In the genomic region with DNA sequence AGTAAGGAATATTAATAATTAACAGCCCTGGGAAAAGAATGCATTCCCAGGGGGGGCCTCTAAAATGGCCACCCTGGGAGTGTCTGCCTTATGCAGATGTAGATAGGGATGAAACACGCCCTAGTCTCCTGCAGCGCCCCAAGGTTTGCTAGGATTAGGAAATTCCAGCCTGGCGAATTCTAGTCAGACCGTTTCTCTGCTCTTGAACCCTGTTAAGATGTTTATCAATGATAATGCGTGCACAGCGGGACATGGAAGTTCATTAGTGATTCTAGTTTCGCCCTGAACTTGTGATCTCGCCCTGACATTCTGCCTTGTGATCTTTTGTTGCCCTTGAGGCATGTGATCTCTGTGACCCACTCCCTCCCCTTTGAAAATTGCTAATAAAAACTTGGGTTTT, we compare ENCODE assay signal across 1 cellular context.
A peak's percentile ranks its signal among the peaks of the same experiment; 100 is the strongest.
TF ChIP-seq lines count a peak whose summit lies in the region.
"Not testable (repeated sequence)": the region's sequence is repeated elsewhere in the genome, so short reads cannot be mapped to it uniquely, and the experiment has no call there.

No MANE protein-coding gene starts in this region.

TF ChIP-seq in HepG2, 621 proteins besides CTCF, POLR2A, EP300 and RAD21 (continued from another document):
- TF ChIP-seq, protein P1, sequence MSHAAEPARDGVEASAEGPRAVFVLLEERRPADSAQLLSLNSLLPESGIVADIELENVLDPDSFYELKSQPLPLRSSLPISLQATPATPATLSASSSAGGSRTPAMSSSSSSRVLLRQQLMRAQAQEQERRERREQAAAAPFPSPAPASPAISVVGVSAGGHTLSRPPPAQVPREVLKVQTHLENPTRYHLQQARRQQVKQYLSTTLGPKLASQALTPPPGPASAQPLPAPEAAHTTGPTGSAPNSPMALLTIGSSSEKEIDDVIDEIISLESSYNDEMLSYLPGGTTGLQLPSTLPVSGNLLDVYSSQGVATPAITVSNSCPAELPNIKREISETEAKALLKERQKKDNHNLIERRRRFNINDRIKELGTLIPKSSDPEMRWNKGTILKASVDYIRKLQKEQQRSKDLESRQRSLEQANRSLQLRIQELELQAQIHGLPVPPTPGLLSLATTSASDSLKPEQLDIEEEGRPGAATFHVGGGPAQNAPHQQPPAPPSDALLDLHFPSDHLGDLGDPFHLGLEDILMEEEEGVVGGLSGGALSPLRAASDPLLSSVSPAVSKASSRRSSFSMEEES (CRISPR knock-in tag; IDR thresholded peaks at IDR 0.05): peak; percentile 35; the same call in 1 of the 2 replicates
- 0 out of 2 replicates have a peak, but pooled peaks have one; percentile 54 for TF ChIP-seq RFXAP (CRISPR knock-in tag; IDR thresholded peaks at IDR 0.05; ENCODE audit: borderline replicate concordance)
- 0 out of 2 replicates have a peak, but pooled peaks have one; percentile 2 for TF ChIP-seq STAG1 (CRISPR knock-in tag; IDR thresholded peaks at IDR 0.05)
- TF ChIP-seq TP53 (CRISPR knock-in tag; conservative IDR thresholded peaks at IDR 0.05): peak; percentile 48; the same call in 1 of the 2 replicates
- TF ChIP-seq ISL2 (CRISPR knock-in tag; IDR thresholded peaks at IDR 0.05): peak; percentile 53; the same call in 1 of the 2 replicates
- TF ChIP-seq, protein P2, sequence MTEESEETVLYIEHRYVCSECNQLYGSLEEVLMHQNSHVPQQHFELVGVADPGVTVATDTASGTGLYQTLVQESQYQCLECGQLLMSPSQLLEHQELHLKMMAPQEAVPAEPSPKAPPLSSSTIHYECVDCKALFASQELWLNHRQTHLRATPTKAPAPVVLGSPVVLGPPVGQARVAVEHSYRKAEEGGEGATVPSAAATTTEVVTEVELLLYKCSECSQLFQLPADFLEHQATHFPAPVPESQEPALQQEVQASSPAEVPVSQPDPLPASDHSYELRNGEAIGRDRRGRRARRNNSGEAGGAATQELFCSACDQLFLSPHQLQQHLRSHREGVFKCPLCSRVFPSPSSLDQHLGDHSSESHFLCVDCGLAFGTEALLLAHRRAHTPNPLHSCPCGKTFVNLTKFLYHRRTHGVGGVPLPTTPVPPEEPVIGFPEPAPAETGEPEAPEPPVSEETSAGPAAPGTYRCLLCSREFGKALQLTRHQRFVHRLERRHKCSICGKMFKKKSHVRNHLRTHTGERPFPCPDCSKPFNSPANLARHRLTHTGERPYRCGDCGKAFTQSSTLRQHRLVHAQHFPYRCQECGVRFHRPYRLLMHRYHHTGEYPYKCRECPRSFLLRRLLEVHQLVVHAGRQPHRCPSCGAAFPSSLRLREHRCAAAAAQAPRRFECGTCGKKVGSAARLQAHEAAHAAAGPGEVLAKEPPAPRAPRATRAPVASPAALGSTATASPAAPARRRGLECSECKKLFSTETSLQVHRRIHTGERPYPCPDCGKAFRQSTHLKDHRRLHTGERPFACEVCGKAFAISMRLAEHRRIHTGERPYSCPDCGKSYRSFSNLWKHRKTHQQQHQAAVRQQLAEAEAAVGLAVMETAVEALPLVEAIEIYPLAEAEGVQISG (CRISPR knock-in tag; IDR thresholded peaks at IDR 0.05): 0 out of 2 replicates have a peak, but pooled peaks have one; percentile 31
- TF ChIP-seq, protein P3, sequence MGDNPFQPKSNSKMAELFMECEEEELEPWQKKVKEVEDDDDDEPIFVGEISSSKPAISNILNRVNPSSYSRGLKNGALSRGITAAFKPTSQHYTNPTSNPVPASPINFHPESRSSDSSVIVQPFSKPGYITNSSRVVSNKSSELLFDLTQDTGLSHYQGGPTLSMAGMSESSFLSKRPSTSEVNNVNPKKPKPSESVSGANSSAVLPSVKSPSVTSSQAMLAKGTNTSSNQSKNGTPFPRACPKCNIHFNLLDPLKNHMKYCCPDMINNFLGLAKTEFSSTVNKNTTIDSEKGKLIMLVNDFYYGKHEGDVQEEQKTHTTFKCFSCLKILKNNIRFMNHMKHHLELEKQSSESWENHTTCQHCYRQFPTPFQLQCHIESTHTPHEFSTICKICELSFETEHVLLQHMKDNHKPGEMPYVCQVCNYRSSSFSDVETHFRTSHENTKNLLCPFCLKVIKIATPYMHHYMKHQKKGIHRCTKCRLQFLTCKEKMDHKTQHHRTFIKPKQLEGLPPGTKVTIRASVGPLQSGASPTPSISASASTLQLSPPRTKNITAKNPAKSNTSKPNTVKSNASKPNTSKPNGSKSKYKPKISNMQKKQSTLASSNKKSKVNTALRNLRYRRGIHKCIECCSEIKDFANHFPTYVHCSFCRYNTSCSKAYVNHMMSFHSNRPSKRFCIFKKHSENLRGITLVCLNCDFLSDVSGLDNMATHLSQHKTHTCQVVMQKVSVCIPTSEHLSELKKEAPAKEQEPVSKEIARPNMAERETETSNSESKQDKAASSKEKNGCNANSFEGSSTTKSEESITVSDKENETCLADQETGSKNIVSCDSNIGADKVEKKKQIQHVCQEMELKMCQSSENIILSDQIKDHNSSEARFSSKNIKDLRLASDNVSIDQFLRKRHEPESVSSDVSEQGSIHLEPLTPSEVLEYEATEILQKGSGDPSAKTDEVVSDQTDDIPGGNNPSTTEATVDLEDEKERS (CRISPR knock-in tag; IDR thresholded peaks at IDR 0.05): peak; percentile 95
- TF ChIP-seq, protein P4, sequence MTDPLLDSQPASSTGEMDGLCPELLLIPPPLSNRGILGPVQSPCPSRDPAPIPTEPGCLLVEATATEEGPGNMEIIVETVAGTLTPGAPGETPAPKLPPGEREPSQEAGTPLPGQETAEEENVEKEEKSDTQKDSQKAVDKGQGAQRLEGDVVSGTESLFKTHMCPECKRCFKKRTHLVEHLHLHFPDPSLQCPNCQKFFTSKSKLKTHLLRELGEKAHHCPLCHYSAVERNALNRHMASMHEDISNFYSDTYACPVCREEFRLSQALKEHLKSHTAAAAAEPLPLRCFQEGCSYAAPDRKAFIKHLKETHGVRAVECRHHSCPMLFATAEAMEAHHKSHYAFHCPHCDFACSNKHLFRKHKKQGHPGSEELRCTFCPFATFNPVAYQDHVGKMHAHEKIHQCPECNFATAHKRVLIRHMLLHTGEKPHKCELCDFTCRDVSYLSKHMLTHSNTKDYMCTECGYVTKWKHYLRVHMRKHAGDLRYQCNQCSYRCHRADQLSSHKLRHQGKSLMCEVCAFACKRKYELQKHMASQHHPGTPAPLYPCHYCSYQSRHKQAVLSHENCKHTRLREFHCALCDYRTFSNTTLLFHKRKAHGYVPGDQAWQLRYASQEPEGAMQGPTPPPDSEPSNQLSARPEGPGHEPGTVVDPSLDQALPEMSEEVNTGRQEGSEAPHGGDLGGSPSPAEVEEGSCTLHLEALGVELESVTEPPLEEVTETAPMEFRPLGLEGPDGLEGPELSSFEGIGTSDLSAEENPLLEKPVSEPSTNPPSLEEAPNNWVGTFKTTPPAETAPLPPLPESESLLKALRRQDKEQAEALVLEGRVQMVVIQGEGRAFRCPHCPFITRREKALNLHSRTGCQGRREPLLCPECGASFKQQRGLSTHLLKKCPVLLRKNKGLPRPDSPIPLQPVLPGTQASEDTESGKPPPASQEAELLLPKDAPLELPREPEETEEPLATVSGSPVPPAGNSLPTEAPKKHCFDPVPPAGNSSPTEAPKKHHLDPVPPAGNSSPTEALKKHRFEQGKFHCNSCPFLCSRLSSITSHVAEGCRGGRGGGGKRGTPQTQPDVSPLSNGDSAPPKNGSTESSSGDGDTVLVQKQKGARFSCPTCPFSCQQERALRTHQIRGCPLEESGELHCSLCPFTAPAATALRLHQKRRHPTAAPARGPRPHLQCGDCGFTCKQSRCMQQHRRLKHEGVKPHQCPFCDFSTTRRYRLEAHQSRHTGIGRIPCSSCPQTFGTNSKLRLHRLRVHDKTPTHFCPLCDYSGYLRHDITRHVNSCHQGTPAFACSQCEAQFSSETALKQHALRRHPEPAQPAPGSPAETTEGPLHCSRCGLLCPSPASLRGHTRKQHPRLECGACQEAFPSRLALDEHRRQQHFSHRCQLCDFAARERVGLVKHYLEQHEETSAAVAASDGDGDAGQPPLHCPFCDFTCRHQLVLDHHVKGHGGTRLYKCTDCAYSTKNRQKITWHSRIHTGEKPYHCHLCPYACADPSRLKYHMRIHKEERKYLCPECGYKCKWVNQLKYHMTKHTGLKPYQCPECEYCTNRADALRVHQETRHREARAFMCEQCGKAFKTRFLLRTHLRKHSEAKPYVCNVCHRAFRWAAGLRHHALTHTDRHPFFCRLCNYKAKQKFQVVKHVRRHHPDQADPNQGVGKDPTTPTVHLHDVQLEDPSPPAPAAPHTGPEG (CRISPR knock-in tag; IDR thresholded peaks at IDR 0.05): 0 out of 2 replicates have a peak, but pooled peaks have one; percentile 54
- TF ChIP-seq, protein P5, sequence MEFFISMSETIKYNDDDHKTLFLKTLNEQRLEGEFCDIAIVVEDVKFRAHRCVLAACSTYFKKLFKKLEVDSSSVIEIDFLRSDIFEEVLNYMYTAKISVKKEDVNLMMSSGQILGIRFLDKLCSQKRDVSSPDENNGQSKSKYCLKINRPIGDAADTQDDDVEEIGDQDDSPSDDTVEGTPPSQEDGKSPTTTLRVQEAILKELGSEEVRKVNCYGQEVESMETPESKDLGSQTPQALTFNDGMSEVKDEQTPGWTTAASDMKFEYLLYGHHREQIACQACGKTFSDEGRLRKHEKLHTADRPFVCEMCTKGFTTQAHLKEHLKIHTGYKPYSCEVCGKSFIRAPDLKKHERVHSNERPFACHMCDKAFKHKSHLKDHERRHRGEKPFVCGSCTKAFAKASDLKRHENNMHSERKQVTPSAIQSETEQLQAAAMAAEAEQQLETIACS (CRISPR knock-in tag; IDR thresholded peaks at IDR 0.05): 0 out of 2 replicates have a peak, but pooled peaks have one; percentile 17
- TF ChIP-seq, protein P6, sequence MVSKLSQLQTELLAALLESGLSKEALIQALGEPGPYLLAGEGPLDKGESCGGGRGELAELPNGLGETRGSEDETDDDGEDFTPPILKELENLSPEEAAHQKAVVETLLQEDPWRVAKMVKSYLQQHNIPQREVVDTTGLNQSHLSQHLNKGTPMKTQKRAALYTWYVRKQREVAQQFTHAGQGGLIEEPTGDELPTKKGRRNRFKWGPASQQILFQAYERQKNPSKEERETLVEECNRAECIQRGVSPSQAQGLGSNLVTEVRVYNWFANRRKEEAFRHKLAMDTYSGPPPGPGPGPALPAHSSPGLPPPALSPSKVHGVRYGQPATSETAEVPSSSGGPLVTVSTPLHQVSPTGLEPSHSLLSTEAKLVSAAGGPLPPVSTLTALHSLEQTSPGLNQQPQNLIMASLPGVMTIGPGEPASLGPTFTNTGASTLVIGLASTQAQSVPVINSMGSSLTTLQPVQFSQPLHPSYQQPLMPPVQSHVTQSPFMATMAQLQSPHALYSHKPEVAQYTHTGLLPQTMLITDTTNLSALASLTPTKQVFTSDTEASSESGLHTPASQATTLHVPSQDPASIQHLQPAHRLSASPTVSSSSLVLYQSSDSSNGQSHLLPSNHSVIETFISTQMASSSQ (IDR thresholded peaks at IDR 0.05; ENCODE audit: low read depth): not testable (repeated sequence)
- TF ChIP-seq, protein P6 (CRISPR knock-in tag; IDR thresholded peaks at IDR 0.05; ENCODE audit: borderline replicate concordance): peak; percentile 75; the same call in 1 of the 2 replicates
- TF ChIP-seq MEIS2 (CRISPR knock-in tag; IDR thresholded peaks at IDR 0.05): 0 out of 2 replicates have a peak, but pooled peaks have one; percentile 31
- not testable (repeated sequence) for TF ChIP-seq SOX13 (IDR thresholded peaks at IDR 0.05)
- peak in 1 of 2 experiments; percentile 4; a peak in 1 of 4 replicates for TF ChIP-seq SOX13 (CRISPR knock-in tag; conservative IDR thresholded peaks at IDR 0.05 in 1 of 2, IDR thresholded peaks at IDR 0.05 in 1 of 2)
- TF ChIP-seq ZMYM4 (CRISPR knock-in tag; IDR thresholded peaks at IDR 0.05): peak; percentile 68
- peak; percentile 64 for TF ChIP-seq RARA (CRISPR knock-in tag; IDR thresholded peaks at IDR 0.05)
- TF ChIP-seq ZFP90 (CRISPR knock-in tag; IDR thresholded peaks at IDR 0.05; ENCODE audit: borderline replicate concordance): 0 out of 2 replicates have a peak, but pooled peaks have one; percentile 37
- peak; percentile 40 for TF ChIP-seq HOXA3 (CRISPR knock-in tag; IDR thresholded peaks at IDR 0.05)
- TF ChIP-seq TEAD3 (CRISPR knock-in tag; optimal IDR thresholded peaks at IDR 0.05; ENCODE audit: borderline replicate concordance): peak; percentile 25
- peak; percentile 81 for TF ChIP-seq TOPORS (CRISPR knock-in tag; IDR thresholded peaks at IDR 0.05)
- TF ChIP-seq, protein P7, sequence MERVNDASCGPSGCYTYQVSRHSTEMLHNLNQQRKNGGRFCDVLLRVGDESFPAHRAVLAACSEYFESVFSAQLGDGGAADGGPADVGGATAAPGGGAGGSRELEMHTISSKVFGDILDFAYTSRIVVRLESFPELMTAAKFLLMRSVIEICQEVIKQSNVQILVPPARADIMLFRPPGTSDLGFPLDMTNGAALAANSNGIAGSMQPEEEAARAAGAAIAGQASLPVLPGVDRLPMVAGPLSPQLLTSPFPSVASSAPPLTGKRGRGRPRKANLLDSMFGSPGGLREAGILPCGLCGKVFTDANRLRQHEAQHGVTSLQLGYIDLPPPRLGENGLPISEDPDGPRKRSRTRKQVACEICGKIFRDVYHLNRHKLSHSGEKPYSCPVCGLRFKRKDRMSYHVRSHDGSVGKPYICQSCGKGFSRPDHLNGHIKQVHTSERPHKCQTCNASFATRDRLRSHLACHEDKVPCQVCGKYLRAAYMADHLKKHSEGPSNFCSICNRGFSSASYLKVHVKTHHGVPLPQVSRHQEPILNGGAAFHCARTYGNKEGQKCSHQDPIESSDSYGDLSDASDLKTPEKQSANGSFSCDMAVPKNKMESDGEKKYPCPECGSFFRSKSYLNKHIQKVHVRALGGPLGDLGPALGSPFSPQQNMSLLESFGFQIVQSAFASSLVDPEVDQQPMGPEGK (CRISPR knock-in tag; IDR thresholded peaks at IDR 0.05): peak; percentile 73; the same call in 1 of the 2 replicates
- peak; percentile 42; the same call in 1 of the 2 replicates for TF ChIP-seq PITX1 (CRISPR knock-in tag; IDR thresholded peaks at IDR 0.05)
- 0 out of 2 replicates have a peak, but pooled peaks have one; percentile 24 for TF ChIP-seq SOX5 (CRISPR knock-in tag; IDR thresholded peaks at IDR 0.05; ENCODE audit: borderline replicate concordance)
- TF ChIP-seq ZNF264 (CRISPR knock-in tag; IDR thresholded peaks at IDR 0.05): 0 out of 2 replicates have a peak, but pooled peaks have one; percentile 45
- 0 out of 2 replicates have a peak, but pooled peaks have one; percentile 29 for TF ChIP-seq ZMYM2 (CRISPR knock-in tag; IDR thresholded peaks at IDR 0.05)
- TF ChIP-seq MED1 (CRISPR knock-in tag; IDR thresholded peaks at IDR 0.05): peak; percentile 41
- TF ChIP-seq FOSL2 (CRISPR knock-in tag; IDR thresholded peaks at IDR 0.05): 0 out of 2 replicates have a peak, but pooled peaks have one; percentile 21
- TF ChIP-seq POGZ (CRISPR knock-in tag; IDR thresholded peaks at IDR 0.05): 0 out of 2 replicates have a peak, but pooled peaks have one; percentile 16
- 0 out of 2 replicates have a peak, but pooled peaks have one; percentile 39 for TF ChIP-seq SETDB1 (CRISPR knock-in tag; IDR thresholded peaks at IDR 0.05; ENCODE audit: borderline replicate concordance)
- peak; percentile 38; the same call in 1 of the 2 replicates for TF ChIP-seq SALL1 (CRISPR knock-in tag; IDR thresholded peaks at IDR 0.05)
- 0 out of 2 replicates have a peak, but pooled peaks have one; percentile 31 for TF ChIP-seq YEATS4 (CRISPR knock-in tag; IDR thresholded peaks at IDR 0.05; ENCODE audit: borderline replicate concordance)
